ENCODE assay signal across 19 cellular contexts in the genomic region with DNA sequence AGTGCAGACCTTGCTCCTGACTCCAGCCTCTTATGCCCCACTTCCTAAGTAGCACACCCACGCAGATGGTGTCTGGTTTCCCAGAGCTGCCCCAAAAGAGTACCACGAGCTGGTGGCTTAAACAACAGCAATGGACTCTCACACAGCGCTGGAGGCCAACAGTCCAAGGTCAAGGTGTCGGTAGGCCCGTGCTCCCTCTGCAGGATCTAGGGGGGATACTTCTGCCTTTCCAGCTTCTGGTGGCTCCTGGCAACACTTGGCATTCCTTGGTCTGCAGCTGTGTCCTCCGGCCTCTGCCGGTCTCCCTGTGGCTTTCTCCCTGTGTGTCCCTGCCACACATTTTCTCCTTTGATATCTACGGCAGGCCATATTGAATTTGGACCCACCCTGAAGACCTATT.
"Had no signal": no experiment of that assay in that cellular context is flagged by ENCODE, and none has a peak within 500 bp of the region (broad histone marks: within the 10 kb centered on the region; RNA-seq: fewer than 3 reads in every experiment).

No MANE protein-coding gene starts in this region.

- DNase-seq: activated CD4-positive, alpha-beta T cell treated with anti-CD3 and anti-CD28 coated beads, Interleukin-2, amount 50 U/mL, for 1 hour; activated CD8-positive, alpha-beta memory T cell treated with anti-CD3 and anti-CD28 coated beads for 24 hours; activated gamma-delta T cell treated with Interleukin-2 at 50 U/mL for 16 hours; activated naive CD8-positive, alpha-beta T cell treated with anti-CD3 and anti-CD28 coated beads for 36 hours; amygdala; central memory CD4-positive, alpha-beta T cell; colonic mucosa; effector CD4-positive, alpha-beta T cell; heart left ventricle; islet precursor cell; mammary epithelial cell; mucosa of descending colon; natural killer cell; stimulated activated CD4-positive, alpha-beta T cell treated with anti-CD3 and anti-CD28 coated beads, Interleukin-2, amount 100 ng/mL, for 48 hours had no signal

- H3K9me3 ChIP-seq: colonic mucosa, mucosa of descending colon, neutrophil had no signal

- H3K27ac ChIP-seq: colonic mucosa, heart left ventricle, neutrophil had no signal

- H3K36me3 ChIP-seq: colonic mucosa, heart left ventricle, neutrophil had no signal

- H3K27me3 ChIP-seq: colonic mucosa, heart left ventricle, neutrophil had no signal

- H3K4me3 ChIP-seq: colonic mucosa, heart left ventricle, mucosa of descending colon had no signal

- H3K4me1 ChIP-seq: colonic mucosa, heart left ventricle had no signal

- FAIRE-seq: endothelial cell of umbilical vein, frontal cortex had no signal

- ATAC-seq: activated CD4-positive, CD25-positive, alpha-beta regulatory T cell treated with anti-CD3 and anti-CD28 coated beads, Interleukin-2, amount 50 U/mL, for 24 hours; heart left ventricle; mucosa of descending colon; natural killer cell; stimulated activated memory B cell treated with anti-CD40 and anti-IgM and Interleukin-4, amounts not matched to agents 10 μg/mL and 1 μg/mL and 100 μg/mL, for 72 hours had no signal
